9 cellular contexts compared by ENCODE assay signal in the genomic region with DNA sequence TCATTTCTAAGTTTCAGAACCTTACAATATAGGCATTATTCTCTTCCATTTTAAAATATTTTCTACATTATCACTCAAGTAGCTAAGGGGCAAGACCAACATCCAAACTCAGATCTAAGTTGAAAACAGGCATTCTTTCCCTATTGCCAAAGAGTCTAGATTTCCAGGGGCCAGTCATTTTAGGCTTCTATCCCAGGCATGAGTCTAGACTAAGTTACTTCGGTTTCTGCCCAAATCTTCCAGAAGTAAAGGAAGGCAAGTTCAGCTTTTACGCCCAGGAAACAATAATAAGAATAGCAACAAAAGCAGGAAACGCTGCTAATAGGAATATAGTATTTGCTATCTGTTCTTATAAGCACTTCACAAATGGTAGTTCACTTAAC.
DNase-seq lines count a peak whose midpoint lies in the region; ATAC-seq and TF ChIP-seq lines count a peak whose summit lies in the region.
"Had no signal": no experiment of that assay in that cellular context is flagged by ENCODE, and none has a peak within 500 bp of the region (broad histone marks: within the 10 kb centered on the region; RNA-seq: fewer than 3 reads in every experiment).

No MANE protein-coding gene starts in this region.

- H3K79me2 ChIP-seq in mesendoderm (ENCODE audit: control insufficient read depth, insufficient read depth, low read length) = no peaks in the 10 kb centered on the region

- H3K27ac ChIP-seq in ascending aorta (peak overlapping the region; percentile 47 to 60), mesendoderm (ENCODE audit: low read depth, low read length) (no peak overlapping the region), ovary (no peak overlapping the region)

- H2AK5ac ChIP-seq in mesendoderm (ENCODE audit: low read length) = no peak overlapping the region

- no CpG with 5 or more reads among the region's 3 CpGs for WGBS in mesendoderm (ENCODE audit: extremely low coverage, insufficient coverage, low lambda C conversion rate)
- 77 to 82% (median 79%) methylated on average over 3 of the region's 3 CpGs for WGBS in ovary, 3 donors

- no peaks in the 10 kb centered on the region for H3K9me3 ChIP-seq in ascending aorta
- H3K9me3 ChIP-seq in ovary = no peaks in the 10 kb centered on the region

- H2BK120ac ChIP-seq in mesendoderm (ENCODE audit: low read depth, low read length) = no peak overlapping the region

- H3K18ac ChIP-seq in mesendoderm (ENCODE audit: low read length) = peak overlapping the region; percentile 70

- TF ChIP-seq CTCF in ascending aorta (IDR thresholded peaks at IDR 0.05) = no peak
- TF ChIP-seq CTCF in ovary (IDR thresholded peaks at IDR 0.05) = no peak

- DNase-seq in left ventricle myocardium superior = no peak
- DNase-seq in Right ventricle myocardium inferior (ENCODE audit: missing footprints) = no peak
- no peak for DNase-seq in ascending aorta (ENCODE audit: low spot score in 2 of 2)
- no peak for DNase-seq in mesendoderm
- no peak for DNase-seq in ACHN
- DNase-seq in islet precursor cell = no peak
- no peak for DNase-seq in ovary

- no peak overlapping the region for H4K8ac ChIP-seq in mesendoderm (ENCODE audit: low read depth, low read length)

- H3K4me3 ChIP-seq in ascending aorta (no peak overlapping the region), mesendoderm (ENCODE audit: low read length) (no peak overlapping the region), ovary (no peak overlapping the region)
- H3K4me3 ChIP-seq: GM12878 had no signal

- H3K4me1 ChIP-seq in ascending aorta = peaks cover 5 to 9% of the 10 kb centered on the region in 2 donors
- H3K4me1 ChIP-seq in mesendoderm (ENCODE audit: control insufficient read depth, low read depth, low read length) = peaks cover 7% of the 10 kb centered on the region
- H3K4me1 ChIP-seq in ovary (ENCODE audit: insufficient read depth) = no peaks in the 10 kb centered on the region

- no peak overlapping the region for H3K9ac ChIP-seq in mesendoderm (ENCODE audit: low read length)

- no peak for TF ChIP-seq EP300 in ovary (IDR thresholded peaks at IDR 0.05)

- intact Hi-C loops in left ventricle myocardium superior (cut with micrococcal nuclease) = loop anchor here (2.0 kb wide), 1 partner anchor 242 kb away; no protein-coding TSS in a partner anchor
- intact Hi-C loops in Right ventricle myocardium inferior (cut with DNase I) = loop anchor here (1.0 to 5.0 kb wide), 2 partner anchors 242 to 350 kb away; no protein-coding TSS in a partner anchor
- intact Hi-C loops in ascending aorta (cut with DNase I) = loop anchor here (1.0 to 5.0 kb wide), 5 partner anchors 115 to 352 kb away; partner anchors contain the start of gene DGKI
- intact Hi-C loops in ovary (cut with DNase I) = loop anchor here in 2 of 4 donors (5.0 to 10.0 kb wide), 3 partner anchors 238 to 358 kb away; no protein-coding TSS in a partner anchor

- H2BK5ac ChIP-seq in mesendoderm (ENCODE audit: low read length) = no peak overlapping the region

- no peaks in the 10 kb centered on the region for H3K79me1 ChIP-seq in mesendoderm (ENCODE audit: low read length)

- no peak overlapping the region for H2BK15ac ChIP-seq in mesendoderm (replicated peaks; ENCODE audit: low read depth)

- H3K4ac ChIP-seq in mesendoderm (ENCODE audit: low read depth, low read length) = no peak overlapping the region

- TF ChIP-seq POLR2A in ovary (IDR thresholded peaks at IDR 0.05) = no peak

- in situ Hi-C loops in ACHN (cut with HindIII; ENCODE audit: low pct_ligation_motif_present, low pct_unique_long_range_greater_than_20kb, low sequenced_read_pairs) = no loop called here

- ATAC-seq in left ventricle myocardium superior = peak; percentile 26
- no peak for ATAC-seq in Right ventricle myocardium inferior
- ATAC-seq in GM21447 (IDR thresholded peaks at IDR 0.05; ENCODE audit: unreplicated experiment) = no peak

- no peak overlapping the region for H3K56ac ChIP-seq in mesendoderm (ENCODE audit: low read length)

- H3K4me2 ChIP-seq in mesendoderm (ENCODE audit: low read length) = no peak overlapping the region

- no peak overlapping the region for H4K5ac ChIP-seq in mesendoderm (ENCODE audit: low read length)

- H3K27me3 ChIP-seq in ascending aorta = no peaks in the 10 kb centered on the region
- no peaks in the 10 kb centered on the region for H3K27me3 ChIP-seq in mesendoderm (ENCODE audit: insufficient read depth, low read length, poor library complexity)
- no peaks in the 10 kb centered on the region for H3K27me3 ChIP-seq in ovary

- H3K23ac ChIP-seq in mesendoderm (ENCODE audit: low read length) = no peak overlapping the region

- no peaks in the 10 kb centered on the region for H3K36me3 ChIP-seq in ascending aorta
- H3K36me3 ChIP-seq in mesendoderm (ENCODE audit: control insufficient read depth, insufficient read depth, low read length) = no peaks in the 10 kb centered on the region
- H3K36me3 ChIP-seq in ovary = no peaks in the 10 kb centered on the region

Comparison
In these comparisons a context has a peak if more than half of its experiments do, and no peak if none do; other contexts are left out.
1. H3K27ac ChIP-seq: peak in ascending aorta (2 of 2); none in mesendoderm (single experiment) and ovary (0 of 2).